In the genomic region with DNA sequence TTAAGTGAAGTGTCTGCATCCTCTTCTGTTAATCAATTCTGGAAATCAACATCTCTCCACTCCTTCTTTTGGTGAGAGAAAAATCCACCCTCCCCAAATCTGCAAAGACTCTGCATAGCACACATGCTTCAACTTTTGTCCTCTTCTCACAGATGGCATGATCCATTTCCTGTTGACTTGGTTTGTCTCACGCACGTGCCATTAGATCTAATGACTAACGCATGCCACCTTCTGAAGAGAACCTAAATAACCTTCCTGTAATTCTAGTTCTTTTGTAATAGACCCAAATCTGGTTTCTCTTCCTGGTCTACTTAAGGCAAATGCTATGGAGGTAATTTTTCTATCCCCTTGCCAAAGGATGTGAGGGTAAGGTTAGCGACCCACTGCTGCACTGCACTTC, we compare ENCODE assay signal across 8 cellular contexts. TPM values are rescaled to one million over a fixed set of nuclear protein-coding genes. Genes with fewer than 3 reads are reported as not detected.
DNase-seq lines count a peak whose midpoint lies in the region; ATAC-seq and TF ChIP-seq lines count a peak whose summit lies in the region.

No MANE protein-coding gene starts in this region.

- H3K79me2 ChIP-seq in OCI-LY1 (ENCODE audit: insufficient read depth, low read length) = no peaks in the 10 kb centered on the region

- H3K27ac ChIP-seq in OCI-LY1 (ENCODE audit: low read depth, low read length, poor library complexity, severe bottlenecking) = peak overlapping the region; percentile 83
- no peak overlapping the region for H3K27ac ChIP-seq in effector memory CD4-positive, alpha-beta T cell (ENCODE audit: insufficient read depth, low read length, poor library complexity, severe bottlenecking)
- H3K27ac ChIP-seq in gastroesophageal sphincter = no peak overlapping the region

- no peak for TF ChIP-seq POLR2A in gastroesophageal sphincter (IDR thresholded peaks at IDR 0.05)

- H3K9me2 ChIP-seq in OCI-LY1 (ENCODE audit: low read depth, low read length) = no peaks in the 10 kb centered on the region

- H3K36me3 ChIP-seq in OCI-LY1 (ENCODE audit: insufficient read depth, low read length) (no peaks in the 10 kb centered on the region), gastroesophageal sphincter (no peaks in the 10 kb centered on the region), MG63 (no peaks in the 10 kb centered on the region)
- no peaks in the 10 kb centered on the region for H3K36me3 ChIP-seq in effector memory CD4-positive, alpha-beta T cell (ENCODE audit: control insufficient read depth, insufficient read depth, low read length)

- peak overlapping the region; percentile 29 for H3K4me2 ChIP-seq in OCI-LY1 (ENCODE audit: low read length)

- peak overlapping the region; percentile 96 for H2AFZ ChIP-seq in OCI-LY1 (ENCODE audit: low read length)

- no peaks in the 10 kb centered on the region for H3K27me3 ChIP-seq in OCI-LY1 (ENCODE audit: insufficient read depth, low read length)
- H3K27me3 ChIP-seq in effector memory CD4-positive, alpha-beta T cell (replicated peaks; ENCODE audit: control insufficient read depth, insufficient read depth, low read length, poor library complexity, severe bottlenecking) = no peaks in the 10 kb centered on the region
- no peaks in the 10 kb centered on the region for H3K27me3 ChIP-seq in gastroesophageal sphincter
- no peaks in the 10 kb centered on the region for H3K27me3 ChIP-seq in MG63

- H3K4me3 ChIP-seq in OCI-LY1 (ENCODE audit: low read depth, low read length, poor library complexity, severe bottlenecking) = peak overlapping the region; percentile 5
- no peak overlapping the region for H3K4me3 ChIP-seq in effector memory CD4-positive, alpha-beta T cell (ENCODE audit: insufficient read depth, low read depth, low read length, poor library complexity, severe bottlenecking)
- H3K4me3 ChIP-seq in gastroesophageal sphincter = no peak overlapping the region
- H3K4me3 ChIP-seq in MG63 = no peak overlapping the region

- no peaks in the 10 kb centered on the region for H4K20me1 ChIP-seq in OCI-LY1 (ENCODE audit: insufficient read depth, low read length)

- no peaks in the 10 kb centered on the region for H3K9me3 ChIP-seq in OCI-LY1 (ENCODE audit: low read length)
- H3K9me3 ChIP-seq in effector memory CD4-positive, alpha-beta T cell (ENCODE audit: control insufficient read depth, low read length) = no peaks in the 10 kb centered on the region
- no peaks in the 10 kb centered on the region for H3K9me3 ChIP-seq in gastroesophageal sphincter
- no peaks in the 10 kb centered on the region for H3K9me3 ChIP-seq in MG63

- ATAC-seq in GM21825 (IDR thresholded peaks at IDR 0.05; ENCODE audit: unreplicated experiment) = peak; percentile 84
- ATAC-seq in gastroesophageal sphincter = no peak

- H3K9ac ChIP-seq in OCI-LY1 (ENCODE audit: low read length) = peak overlapping the region; percentile 47

- peaks cover 64% of the 10 kb centered on the region for H3K4me1 ChIP-seq in OCI-LY1 (ENCODE audit: insufficient read depth, low read length, severe bottlenecking)
- H3K4me1 ChIP-seq in effector memory CD4-positive, alpha-beta T cell (ENCODE audit: control insufficient read depth, insufficient read depth, low read length, poor library complexity, severe bottlenecking) = peaks cover 6% of the 10 kb centered on the region
- peaks cover 0 to 6% (median 0%) of the 10 kb centered on the region in 3 donors for H3K4me1 ChIP-seq in gastroesophageal sphincter

- TF ChIP-seq CTCF in OCI-LY1 (IDR thresholded peaks at IDR 0.05; ENCODE audit: low read length) = peak; percentile 67
- no peak for TF ChIP-seq CTCF in gastroesophageal sphincter (IDR thresholded peaks at IDR 0.05)

- WGBS in gastroesophageal sphincter (ENCODE audit: low coverage in 1 of 2), 2 donors = 54 to 72% methylated on average over 3 to 4 of the region's 4 CpGs

- no peaks in the 10 kb centered on the region for H3F3A ChIP-seq in OCI-LY1 (ENCODE audit: insufficient read depth, low read length)

- no peak for TF ChIP-seq EP300 in gastroesophageal sphincter (IDR thresholded peaks at IDR 0.05)

- peak; percentile 65 for DNase-seq in GM04504 (ENCODE audit: low read depth)
- peak in 2 of 3 donors; percentile 19 to 22 for DNase-seq in effector memory CD4-positive, alpha-beta T cell
- no peak for DNase-seq in DMS 273 (lab: John Stamatoyannopoulos, UW; ENCODE audit: unreplicated experiment)
- DNase-seq in MG63 = no peak
- no peak for DNase-seq in DMS79 treated with DMSO at 0.1 percent for 48 hours (lab: John Stamatoyannopoulos, UW)

RNA-seq across cellular contexts. Expression of a gene that starts 51.0 kb away (rescaled TPM):
- total RNA-seq in gastroesophageal sphincter = 100 to 1,000 TPM in 1 of 4 donors, 10 to 100 TPM in 3; 32.6 to 105 (median 64.3) TPM
- 3.0 and 5.6 TPM in 2 replicates for total RNA-seq in MG63 (2014; rRNA removed; shearing (Covaris generic); ENCODE audit: low replicate concordance)

RNA-seq across cellular contexts. Expression of a gene that starts 60.0 kb away (rescaled TPM):
- under 1 TPM in 1 of 4 donors, not detected in 3; 0.47 TPM for total RNA-seq in gastroesophageal sphincter
- not detected in 2 replicates for total RNA-seq in MG63 (2014; rRNA removed; shearing (Covaris generic); ENCODE audit: low replicate concordance)

Comparison
In these comparisons a context has a peak if more than half of its experiments do, and no peak if none do; other contexts are left out.
1. DNase-seq: peak in GM04504 (single experiment) and effector memory CD4-positive, alpha-beta T cell (2 of 3); none in DMS 273 (single experiment), MG63 (single experiment) and DMS79 treated with DMSO at 0.1 percent for 48 hours (single experiment).